ENCODE assay signal across 22 cellular contexts in the genomic region with DNA sequence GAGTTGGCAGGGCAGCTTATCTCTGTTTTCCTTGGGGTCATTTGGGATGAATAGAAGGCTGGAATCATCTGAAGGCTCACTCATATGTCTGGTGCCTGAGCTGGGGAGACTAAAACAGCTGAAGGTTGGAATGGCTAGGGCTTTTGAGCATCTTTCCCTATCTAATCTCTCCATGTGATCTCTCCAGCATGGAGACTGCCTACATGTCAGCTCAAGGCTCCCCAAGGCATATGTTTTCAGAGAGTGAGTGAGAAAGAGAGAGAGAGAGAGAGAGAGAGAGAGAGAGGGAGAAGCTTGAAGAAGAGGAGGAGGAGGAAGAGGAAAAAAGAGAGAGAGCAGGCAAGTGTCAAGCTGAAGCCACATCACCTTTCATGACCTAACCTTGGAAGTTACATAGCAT.
"Had no signal": no experiment of that assay in that cellular context is flagged by ENCODE, and none has a peak within 500 bp of the region (broad histone marks: within the 10 kb centered on the region; RNA-seq: fewer than 3 reads in every experiment).

No MANE protein-coding gene starts in this region.

- H3K4me3 Mint-ChIP-seq: dendritic cell treated with granulocyte-macrophage colony-stimulating factor and Interleukin-4, amounts not matched to agents 40 ng/mL and 50 ng/mL, for 4 days; effector memory CD8-positive, alpha-beta T cell; endodermal cell; mesothelial cell of epicardium; naive B cell had no signal

- H3K27me3 Mint-ChIP-seq: dendritic cell treated with granulocyte-macrophage colony-stimulating factor and Interleukin-4, amounts not matched to agents 40 ng/mL and 50 ng/mL, for 4 days had no signal

- H3K4me1 Mint-ChIP-seq: naive B cell had no signal

- H3K9me3 ChIP-seq: colonic mucosa, esophagus squamous epithelium, gastroesophageal sphincter, heart right ventricle, left lung, lower lobe of right lung, mucosa of descending colon had no signal

- DNase-seq: colonic mucosa; cortex of kidney; effector CD8-positive, alpha-beta T cell; effector memory CD8-positive, alpha-beta T cell; endodermal cell; erythroblast; esophagus squamous epithelium; foreskin keratinocyte; head of caudate nucleus; heart right ventricle; hippocampal formation; left cardiac atrium; left lung; left ventricle myocardium superior; lower lobe of right lung; mesenchymal stem cell; mucosa of descending colon; naive B cell had no signal

- H3K36me3 Mint-ChIP-seq: mesothelial cell of epicardium, naive B cell had no signal

- H3K4me3 ChIP-seq: colonic mucosa, esophagus squamous epithelium, gastroesophageal sphincter, heart right ventricle, left lung, lower lobe of right lung, mucosa of descending colon had no signal

- H3K4me1 ChIP-seq: colonic mucosa, esophagus squamous epithelium, foreskin keratinocyte, gastroesophageal sphincter, left lung, lower lobe of right lung had no signal

- H3K27ac ChIP-seq: colonic mucosa, epithelial cell of prostate, esophagus squamous epithelium, foreskin keratinocyte, gastroesophageal sphincter, heart right ventricle, left lung, lower lobe of right lung had no signal

- H3K9me3 Mint-ChIP-seq: dendritic cell treated with granulocyte-macrophage colony-stimulating factor and Interleukin-4, amounts not matched to agents 40 ng/mL and 50 ng/mL, for 4 days; effector memory CD8-positive, alpha-beta T cell; endodermal cell; mesothelial cell of epicardium had no signal

- H3K27ac Mint-ChIP-seq: dendritic cell treated with granulocyte-macrophage colony-stimulating factor and Interleukin-4, amounts not matched to agents 40 ng/mL and 50 ng/mL, for 4 days; effector memory CD8-positive, alpha-beta T cell; endodermal cell; mesothelial cell of epicardium; naive B cell had no signal

- H3K36me3 ChIP-seq: colonic mucosa, esophagus squamous epithelium, gastroesophageal sphincter, heart right ventricle, left lung, lower lobe of right lung had no signal
